26 cellular contexts compared by ENCODE assay signal in the genomic region with DNA sequence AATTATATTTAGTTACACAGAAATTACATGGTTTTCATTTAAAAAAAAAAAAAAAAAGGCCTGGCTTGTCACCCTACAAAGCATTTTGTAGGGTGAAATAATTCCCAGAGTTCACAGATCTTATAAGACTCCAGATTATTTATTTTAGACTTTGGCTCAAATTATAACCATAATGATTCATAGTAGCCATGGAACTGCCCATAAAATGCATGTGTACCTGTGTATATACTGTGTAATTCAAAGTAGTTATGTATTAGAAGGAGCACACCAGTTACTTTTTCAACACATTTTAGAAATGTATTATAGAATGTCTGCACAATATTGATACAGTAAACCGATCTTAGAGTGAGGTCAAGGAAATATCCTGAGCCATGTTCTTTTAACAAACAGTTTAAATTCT.
"Had no signal": no experiment of that assay in that cellular context is flagged by ENCODE, and none has a peak within 500 bp of the region (broad histone marks: within the 10 kb centered on the region; RNA-seq: fewer than 3 reads in every experiment).

No MANE protein-coding gene starts in this region.

- H3K27me3 Mint-ChIP-seq: naive thymus-derived CD4-positive, alpha-beta T cell; progenitor cell of endocrine pancreas; stimulated activated naive B cell treated with anti-CD40 and anti-IgM and Interleukin-4, amounts not matched to agents 10 μg/mL and 1 μg/mL and 100 μg/mL, for 72 hours; stimulated activated naive CD8-positive, alpha-beta T cell treated with anti-CD3 and anti-CD28 coated beads, Interleukin-15, Interleukin-2, amounts not matched to agents 100 ng/mL and 50 ng/mL, for 24 hours had no signal

- H3K27ac ChIP-seq: neutrophil, ovary, parathyroid adenoma, psoas muscle, right lobe of liver, sigmoid colon, stomach, thoracic aorta, thyroid gland, tibial nerve, upper lobe of right lung, uterus had no signal

- H3K27me3 ChIP-seq: neutrophil, ovary, right lobe of liver, sigmoid colon, stomach, thyroid gland, tibial nerve, upper lobe of right lung, uterus had no signal

- H3K4me3 ChIP-seq: ovary, psoas muscle, right lobe of liver, sigmoid colon, stomach, thoracic aorta, thyroid gland, tibial nerve, upper lobe of right lung, uterus had no signal

- H2AFZ ChIP-seq: parathyroid adenoma had no signal

- H3K9me3 Mint-ChIP-seq: nephron had no signal

- H3K4me3 Mint-ChIP-seq: naive thymus-derived CD4-positive, alpha-beta T cell; natural killer cell; nephron; stimulated activated effector memory CD8-positive, alpha-beta T cell treated with anti-CD3 and anti-CD28 coated beads, Interleukin-12 subunit alpha, Interleukin-12 subunit beta, amount 100 ng/mL, for 72 hours; stimulated activated naive B cell treated with anti-CD40 and anti-IgM and Interleukin-4, amounts not matched to agents 10 μg/mL and 1 μg/mL and 100 μg/mL, for 72 hours; stimulated activated naive CD8-positive, alpha-beta T cell treated with anti-CD3 and anti-CD28 coated beads, Interleukin-15, Interleukin-2, amounts not matched to agents 100 ng/mL and 50 ng/mL, for 24 hours had no signal

- H3K27ac Mint-ChIP-seq: naive thymus-derived CD4-positive, alpha-beta T cell; natural killer cell; nephron; progenitor cell of endocrine pancreas; stimulated activated effector memory CD8-positive, alpha-beta T cell treated with anti-CD3 and anti-CD28 coated beads, Interleukin-12 subunit alpha, Interleukin-12 subunit beta, amount 100 ng/mL, for 72 hours; stimulated activated naive B cell treated with anti-CD40 and anti-IgM and Interleukin-4, amounts not matched to agents 10 μg/mL and 1 μg/mL and 100 μg/mL, for 72 hours; stimulated activated naive CD8-positive, alpha-beta T cell treated with anti-CD3 and anti-CD28 coated beads, Interleukin-15, Interleukin-2, amounts not matched to agents 100 ng/mL and 50 ng/mL, for 24 hours had no signal

- DNase-seq: naive thymus-derived CD4-positive, alpha-beta T cell; natural killer cell; occipital lobe; ovary; psoas muscle; right cardiac atrium; right lobe of liver; sigmoid colon; stimulated activated CD4-positive, alpha-beta T cell treated with anti-CD3 and anti-CD28 coated beads, Interleukin-15, amount 100 ng/mL, for 24 hours; stimulated activated CD4-positive, alpha-beta T cell treated with anti-CD3 and anti-CD28 coated beads, Interleukin-2, amount 100 ng/mL, for 24 hours; stimulated activated CD4-positive, alpha-beta T cell treated with anti-CD3 and anti-CD28 coated beads, Interleukin-2, amount 100 ng/mL, for 48 hours; stimulated activated CD4-positive, alpha-beta T cell treated with anti-CD3 and anti-CD28 coated beads, Interleukin-4, amount 100 ng/mL, for 24 hours; stimulated activated naive B cell treated with anti-CD40 and anti-IgM and Interleukin-4, amounts not matched to agents 10 μg/mL and 1 μg/mL and 100 μg/mL, for 72 hours; stimulated activated naive CD4-positive, alpha-beta T cell treated with Interleukin-2 at 50 U/mL for 16 hours; stomach; thyroid gland; upper lobe of right lung; uterus had no signal

- ATAC-seq: naive thymus-derived CD4-positive, alpha-beta T cell; natural killer cell; psoas muscle; right cardiac atrium; stimulated activated effector memory CD8-positive, alpha-beta T cell treated with anti-CD3 and anti-CD28 coated beads, Interleukin-12 subunit alpha, Interleukin-12 subunit beta, amount 100 ng/mL, for 72 hours; stimulated activated naive B cell treated with anti-CD40 and anti-IgM and Interleukin-4, amounts not matched to agents 10 μg/mL and 1 μg/mL and 100 μg/mL, for 72 hours; upper lobe of right lung had no signal

- H3K36me3 Mint-ChIP-seq: naive thymus-derived CD4-positive, alpha-beta T cell; natural killer cell; stimulated activated effector memory CD8-positive, alpha-beta T cell treated with anti-CD3 and anti-CD28 coated beads, Interleukin-12 subunit alpha, Interleukin-12 subunit beta, amount 100 ng/mL, for 72 hours; stimulated activated naive B cell treated with anti-CD40 and anti-IgM and Interleukin-4, amounts not matched to agents 10 μg/mL and 1 μg/mL and 100 μg/mL, for 72 hours had no signal

- H3K9me3 ChIP-seq: neutrophil, ovary, psoas muscle, right lobe of liver, sigmoid colon, stomach, thoracic aorta, thyroid gland, tibial nerve, upper lobe of right lung, uterus had no signal

- H3K36me3 ChIP-seq: neutrophil, ovary, right lobe of liver, sigmoid colon, stomach, thoracic aorta, thyroid gland, tibial nerve, upper lobe of right lung, uterus had no signal

- H3K4me1 ChIP-seq: parathyroid adenoma, psoas muscle, right lobe of liver, sigmoid colon, stomach, thyroid gland, tibial nerve, upper lobe of right lung, uterus had no signal

- H3K9ac ChIP-seq: parathyroid adenoma had no signal

- H3K79me2 ChIP-seq: parathyroid adenoma had no signal

- H3K4me1 Mint-ChIP-seq: naive thymus-derived CD4-positive, alpha-beta T cell; natural killer cell; nephron; stimulated activated effector memory CD8-positive, alpha-beta T cell treated with anti-CD3 and anti-CD28 coated beads, Interleukin-12 subunit alpha, Interleukin-12 subunit beta, amount 100 ng/mL, for 72 hours; stimulated activated naive B cell treated with anti-CD40 and anti-IgM and Interleukin-4, amounts not matched to agents 10 μg/mL and 1 μg/mL and 100 μg/mL, for 72 hours had no signal
